16 cellular contexts compared by ENCODE assay signal in the genomic region with DNA sequence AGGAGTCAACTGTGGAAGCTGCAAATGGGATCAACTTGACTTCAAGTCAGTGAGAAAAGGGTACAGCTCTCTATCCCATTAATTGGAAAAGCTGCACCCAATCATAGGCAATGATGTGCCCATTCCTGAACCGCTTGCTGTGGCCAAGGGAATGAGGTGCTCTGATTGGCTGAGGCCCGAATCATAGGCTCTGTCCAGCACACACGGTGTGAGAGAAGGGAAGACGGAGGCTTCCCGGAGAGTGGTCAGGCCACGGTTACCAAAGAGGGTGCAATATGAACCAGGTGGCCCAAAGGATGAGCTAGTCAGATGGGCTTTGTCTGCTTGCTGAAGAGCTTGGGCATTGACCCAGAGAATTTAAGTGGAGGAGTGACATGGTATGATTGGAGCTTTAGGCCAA.
DNase-seq lines count a peak whose midpoint lies in the region; ATAC-seq and TF ChIP-seq lines count a peak whose summit lies in the region.
"Had no signal": no experiment of that assay in that cellular context is flagged by ENCODE, and none has a peak within 500 bp of the region (broad histone marks: within the 10 kb centered on the region; RNA-seq: fewer than 3 reads in every experiment).

No MANE protein-coding gene starts in this region.

- no peaks in the 10 kb centered on the region for H3K36me3 Mint-ChIP-seq in activated CD4-positive, alpha-beta T cell treated with anti-CD3 and anti-CD28 coated beads, Interleukin-2, amount 10 ng/mL, durations not matched to agents 7 days and 5 days (ENCODE audit: low read depth)
- peaks cover 3% of the 10 kb centered on the region for H3K36me3 Mint-ChIP-seq in activated naive CD4-positive, alpha-beta T cell treated with anti-CD3 and anti-CD28 coated beads for 36 hours (ENCODE audit: low read depth)

- no peaks in the 10 kb centered on the region for H3K9me3 ChIP-seq in HEK293 (ENCODE audit: control insufficient read depth, insufficient read depth, low read depth, low read length)

- peaks cover 8% of the 10 kb centered on the region for H3K9me3 Mint-ChIP-seq in activated CD4-positive, alpha-beta T cell treated with anti-CD3 and anti-CD28 coated beads, Interleukin-2, amount 10 ng/mL, durations not matched to agents 7 days and 5 days
- peaks cover 6% of the 10 kb centered on the region for H3K9me3 Mint-ChIP-seq in activated naive CD4-positive, alpha-beta T cell treated with anti-CD3 and anti-CD28 coated beads for 36 hours
- peaks cover 14 to 17% of the 10 kb centered on the region in 2 donors for H3K9me3 Mint-ChIP-seq in stimulated activated naive CD8-positive, alpha-beta T cell treated with anti-CD3 and anti-CD28 coated beads, Interleukin-15, amount 100 ng/mL, for 72 hours
- H3K9me3 Mint-ChIP-seq: H9 had no signal

- no peaks in the 10 kb centered on the region for H3K27me3 Mint-ChIP-seq in activated CD4-positive, alpha-beta T cell treated with anti-CD3 and anti-CD28 coated beads, Interleukin-2, amount 10 ng/mL, durations not matched to agents 7 days and 5 days
- H3K27me3 Mint-ChIP-seq in activated naive CD4-positive, alpha-beta T cell treated with anti-CD3 and anti-CD28 coated beads for 36 hours (ENCODE audit: low read depth): no peaks in the 10 kb centered on the region
- H3K27me3 Mint-ChIP-seq in stimulated activated naive CD8-positive, alpha-beta T cell treated with anti-CD3 and anti-CD28 coated beads, Interleukin-15, amount 100 ng/mL, for 72 hours: no peaks in the 10 kb centered on the region
- H3K27me3 Mint-ChIP-seq: CD4-positive, alpha-beta memory T cell had no signal

- intact Hi-C loops in sciatic nerve (cut with DNase I): loop anchor here (10.0 kb wide), 1 partner anchor 364 kb away; no protein-coding TSS in a partner anchor
- intact Hi-C loops in activated naive CD4-positive, alpha-beta T cell treated with anti-CD3 and anti-CD28 coated beads for 36 hours (cut with micrococcal nuclease): loop anchor here (10.0 kb wide), 2 partner anchors 304 to 366 kb away; no protein-coding TSS in a partner anchor

- peaks cover 2% of the 10 kb centered on the region for H3K4me1 Mint-ChIP-seq in activated CD4-positive, alpha-beta T cell treated with anti-CD3 and anti-CD28 coated beads, Interleukin-2, amount 10 ng/mL, durations not matched to agents 7 days and 5 days
- H3K4me1 Mint-ChIP-seq in activated naive CD4-positive, alpha-beta T cell treated with anti-CD3 and anti-CD28 coated beads for 36 hours (ENCODE audit: low read depth): peaks cover 7% of the 10 kb centered on the region
- peaks cover 8% of the 10 kb centered on the region for H3K4me1 Mint-ChIP-seq in stimulated activated naive CD8-positive, alpha-beta T cell treated with anti-CD3 and anti-CD28 coated beads, Interleukin-15, amount 100 ng/mL, for 72 hours

- no peak for ATAC-seq in sciatic nerve
- no peak for ATAC-seq in stimulated activated naive CD8-positive, alpha-beta T cell treated with anti-CD3 and anti-CD28 coated beads, Interleukin-15, amount 100 ng/mL, for 72 hours
- ATAC-seq: HepG2 had no signal

- no peaks in the 10 kb centered on the region for H3K4me1 ChIP-seq in HEK293 (ENCODE audit: control insufficient read depth, insufficient read depth, low read length)

- CTCF ChIA-PET in activated CD4-positive, alpha-beta T cell treated with anti-CD3 and anti-CD28 coated beads, Interleukin-2, amount 10 ng/mL, durations not matched to agents 7 days and 5 days (lab: Charles Lee): interaction anchor here (1.2 kb wide), 1 partner anchor 8 kb away, joined by 3 read pairs; no protein-coding TSS in a partner anchor
- CTCF ChIA-PET in HEK293 (lab: Yijun Ruan, JAX): interaction anchor here (0.6 kb wide), 1 partner anchor 115 kb away, joined by 3 read pairs; no protein-coding TSS in a partner anchor
- CTCF ChIA-PET in activated naive CD4-positive, alpha-beta T cell treated with anti-CD3 and anti-CD28 coated beads for 36 hours (lab: Charles Lee): no interaction called here

- no peak overlapping the region for H3K4me3 ChIP-seq in HEK293 (ENCODE audit: low read depth, low read length)

- no peaks in the 10 kb centered on the region for H3K36me3 ChIP-seq in HEK293 (ENCODE audit: control insufficient read depth in 2 of 2, insufficient read depth in 1 of 2, low read length in 2 of 2)

- POLR2A ChIA-PET in activated CD4-positive, alpha-beta T cell treated with anti-CD3 and anti-CD28 coated beads, Interleukin-2, amount 10 ng/mL, durations not matched to agents 7 days and 5 days (lab: Charles Lee): no interaction called here
- POLR2A ChIA-PET in HEK293 (lab: Yijun Ruan, JAX): no interaction called here

- no peak for DNase-seq in activated CD4-positive, alpha-beta T cell treated with anti-CD3 and anti-CD28 coated beads, Interleukin-2, amount 10 ng/mL, durations not matched to agents 7 days and 5 days
- no peak for DNase-seq in activated CD4-positive, alpha-beta T cell treated with anti-CD3 and anti-CD28 coated beads, Interleukin-2, amount 50 U/mL, for 48 hours
- DNase-seq in mesenteric fat pad (ENCODE audit: low spot score) (peak; percentile 45), sciatic nerve (ENCODE audit: low spot score) (peak; percentile 14), SKM-1 treated with dmso at 0.1 percent for 144 hours (lab: John Stamatoyannopoulos, UW; ENCODE audit: unreplicated experiment) (no peak)
- no peak for DNase-seq in activated naive CD4-positive, alpha-beta T cell treated with anti-CD3 and anti-CD28 coated beads for 36 hours
- DNase-seq in stimulated activated naive CD8-positive, alpha-beta T cell treated with anti-CD3 and anti-CD28 coated beads, Interleukin-15, amount 100 ng/mL, for 72 hours: no peak
- DNase-seq: ACHN; CD4-positive, alpha-beta memory T cell; DMS153; DMS79 treated with DMSO at 0.1 percent for 48 hours; GOT3; H9 had no signal

- no peak for TF ChIP-seq CTCF in HEK293 (tag by site-specific recombination; IDR thresholded peaks at IDR 0.05)

- H3K4me3 Mint-ChIP-seq in activated CD4-positive, alpha-beta T cell treated with anti-CD3 and anti-CD28 coated beads, Interleukin-2, amount 10 ng/mL, durations not matched to agents 7 days and 5 days: no peak overlapping the region
- H3K4me3 Mint-ChIP-seq in activated naive CD4-positive, alpha-beta T cell treated with anti-CD3 and anti-CD28 coated beads for 36 hours: no peak overlapping the region
- H3K4me3 Mint-ChIP-seq in stimulated activated naive CD8-positive, alpha-beta T cell treated with anti-CD3 and anti-CD28 coated beads, Interleukin-15, amount 100 ng/mL, for 72 hours: no peak overlapping the region
- H3K4me3 Mint-ChIP-seq: CD4-positive, alpha-beta memory T cell; H9 had no signal

- H3K27ac Mint-ChIP-seq in activated CD4-positive, alpha-beta T cell treated with anti-CD3 and anti-CD28 coated beads, Interleukin-2, amount 10 ng/mL, durations not matched to agents 7 days and 5 days: peak overlapping the region; percentile 21
- H3K27ac Mint-ChIP-seq in activated naive CD4-positive, alpha-beta T cell treated with anti-CD3 and anti-CD28 coated beads for 36 hours: no peak overlapping the region
- no peak overlapping the region for H3K27ac Mint-ChIP-seq in stimulated activated naive CD8-positive, alpha-beta T cell treated with anti-CD3 and anti-CD28 coated beads, Interleukin-15, amount 100 ng/mL, for 72 hours
- H3K27ac Mint-ChIP-seq: CD4-positive, alpha-beta memory T cell had no signal

- H3K27ac ChIP-seq in HEK293 (ENCODE audit: extremely low read depth, low read depth, low read length): no peak overlapping the region
- H3K27ac ChIP-seq: C4-2B had no signal

TF ChIP-seq in HEK293, 187 proteins besides CTCF, POLR2A, EP300 and RAD21:
- TF ChIP-seq ZNF175 (tag by site-specific recombination; IDR thresholded peaks at IDR 0.05) (no peak), ZNF366 (tag by site-specific recombination; conservative IDR thresholded peaks at IDR 0.05) (no peak), ZNF768 (tag by site-specific recombination; IDR thresholded peaks at IDR 0.05) (no peak)
- TF ChIP-seq, protein P1, sequence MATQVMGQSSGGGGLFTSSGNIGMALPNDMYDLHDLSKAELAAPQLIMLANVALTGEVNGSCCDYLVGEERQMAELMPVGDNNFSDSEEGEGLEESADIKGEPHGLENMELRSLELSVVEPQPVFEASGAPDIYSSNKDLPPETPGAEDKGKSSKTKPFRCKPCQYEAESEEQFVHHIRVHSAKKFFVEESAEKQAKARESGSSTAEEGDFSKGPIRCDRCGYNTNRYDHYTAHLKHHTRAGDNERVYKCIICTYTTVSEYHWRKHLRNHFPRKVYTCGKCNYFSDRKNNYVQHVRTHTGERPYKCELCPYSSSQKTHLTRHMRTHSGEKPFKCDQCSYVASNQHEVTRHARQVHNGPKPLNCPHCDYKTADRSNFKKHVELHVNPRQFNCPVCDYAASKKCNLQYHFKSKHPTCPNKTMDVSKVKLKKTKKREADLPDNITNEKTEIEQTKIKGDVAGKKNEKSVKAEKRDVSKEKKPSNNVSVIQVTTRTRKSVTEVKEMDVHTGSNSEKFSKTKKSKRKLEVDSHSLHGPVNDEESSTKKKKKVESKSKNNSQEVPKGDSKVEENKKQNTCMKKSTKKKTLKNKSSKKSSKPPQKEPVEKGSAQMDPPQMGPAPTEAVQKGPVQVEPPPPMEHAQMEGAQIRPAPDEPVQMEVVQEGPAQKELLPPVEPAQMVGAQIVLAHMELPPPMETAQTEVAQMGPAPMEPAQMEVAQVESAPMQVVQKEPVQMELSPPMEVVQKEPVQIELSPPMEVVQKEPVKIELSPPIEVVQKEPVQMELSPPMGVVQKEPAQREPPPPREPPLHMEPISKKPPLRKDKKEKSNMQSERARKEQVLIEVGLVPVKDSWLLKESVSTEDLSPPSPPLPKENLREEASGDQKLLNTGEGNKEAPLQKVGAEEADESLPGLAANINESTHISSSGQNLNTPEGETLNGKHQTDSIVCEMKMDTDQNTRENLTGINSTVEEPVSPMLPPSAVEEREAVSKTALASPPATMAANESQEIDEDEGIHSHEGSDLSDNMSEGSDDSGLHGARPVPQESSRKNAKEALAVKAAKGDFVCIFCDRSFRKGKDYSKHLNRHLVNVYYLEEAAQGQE (tag by site-specific recombination; IDR thresholded peaks at IDR 0.05): peak; percentile 62; the same call in 1 of the 2 replicates

Comparison
In these comparisons a context has a peak if more than half of its experiments do, and no peak if none do; other contexts are left out.
1. DNase-seq: peak in mesenteric fat pad (single experiment) and sciatic nerve (single experiment); none in activated CD4-positive, alpha-beta T cell treated with anti-CD3 and anti-CD28 coated beads, Interleukin-2, amount 10 ng/mL, durations not matched to agents 7 days and 5 days (single experiment), activated CD4-positive, alpha-beta T cell treated with anti-CD3 and anti-CD28 coated beads, Interleukin-2, amount 50 U/mL, for 48 hours (0 of 2), activated naive CD4-positive, alpha-beta T cell treated with anti-CD3 and anti-CD28 coated beads for 36 hours (single experiment), SKM-1 treated with dmso at 0.1 percent for 144 hours (single experiment) and stimulated activated naive CD8-positive, alpha-beta T cell treated with anti-CD3 and anti-CD28 coated beads, Interleukin-15, amount 100 ng/mL, for 72 hours (0 of 2).